In the genomic region with DNA sequence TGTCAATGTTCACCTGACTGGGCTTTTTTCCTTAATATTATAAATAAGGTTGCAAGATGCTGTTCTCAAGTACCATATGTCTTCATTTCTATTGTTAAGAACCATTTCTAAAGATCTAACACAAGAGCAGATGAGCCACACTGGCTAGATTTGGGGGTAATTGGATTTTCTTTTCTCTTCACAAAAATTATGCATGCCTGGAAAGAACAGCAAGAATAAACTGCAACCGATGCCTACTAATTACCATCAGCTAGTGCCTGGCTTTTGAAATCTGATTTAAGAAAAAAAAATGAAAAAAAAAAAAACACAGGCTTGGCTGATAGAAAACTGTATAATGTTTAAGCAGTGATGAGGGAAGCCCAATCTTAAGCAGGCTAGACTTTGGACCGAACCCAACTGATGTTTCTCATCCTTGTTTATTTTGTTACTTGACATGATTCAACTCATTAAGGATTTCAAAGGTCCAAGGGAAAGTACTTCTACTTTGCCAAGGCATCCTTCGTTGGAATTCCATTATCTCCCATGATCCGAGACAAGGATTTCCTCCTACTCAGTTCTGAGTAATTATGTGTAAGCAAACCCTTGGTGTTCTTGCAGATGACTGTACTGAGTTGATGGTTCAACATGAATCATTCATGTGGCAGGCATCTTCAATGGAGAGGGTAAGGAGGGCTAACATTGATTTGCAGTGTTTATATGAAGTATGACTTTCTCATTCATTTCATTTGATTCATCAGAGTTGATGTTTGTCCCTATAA, we compare ENCODE assay signal across 12 cellular contexts.
DNase-seq lines count a peak whose midpoint lies in the region; TF ChIP-seq lines count a peak whose summit lies in the region.
"Had no signal": no experiment of that assay in that cellular context is flagged by ENCODE, and none has a peak within 500 bp of the region (broad histone marks: within the 10 kb centered on the region; RNA-seq: fewer than 3 reads in every experiment).

No MANE protein-coding gene starts in this region.

- H3K4me3 ChIP-seq in astrocyte of the spinal cord (ENCODE audit: low read depth, low read length), result no peak overlapping the region
- H3K4me3 ChIP-seq: ascending aorta, BLaER1 had no signal

- peaks cover 67% of the 10 kb centered on the region for H3K4me1 Mint-ChIP-seq in HFFc6 (ENCODE audit: low read depth)

- peak; percentile 96 for DNase-seq in A172 (ENCODE audit: low spot score)
- DNase-seq in HFFc6, result peak; percentile 100
- peak; percentile 95 for DNase-seq in astrocyte of the spinal cord (ENCODE audit: low read depth, low spot score)
- DNase-seq in kidney glomerular epithelial cell (lab: John Stamatoyannopoulos, UW), result peak; percentile 98
- no peak for DNase-seq in NCI-H2029 treated with DMSO at 0.1 percent for 48 hours (lab: John Stamatoyannopoulos, UW)
- no peak for DNase-seq in NCI-H1105 (lab: John Stamatoyannopoulos, UW)
- no peak for DNase-seq in stimulated activated CD4-positive, alpha-beta T cell treated with anti-CD3 and anti-CD28 coated beads, Interleukin-4, amount 100 ng/mL, for 1 hour
- DNase-seq in NCI-H146 treated with DMSO at 0.1 percent for 48 hours (lab: John Stamatoyannopoulos, UW; ENCODE audit: unreplicated experiment), result no peak
- DNase-seq: activated CD4-positive, alpha-beta T cell treated with anti-CD3 and anti-CD28 coated beads, Interleukin-2, amount 50 U/mL, for 48 hours; stimulated activated CD4-positive, alpha-beta T cell treated with anti-CD3 and anti-CD28 coated beads, Interleukin-12 subunit alpha, Interleukin-12 subunit beta, amount 100 ng/mL, for 4 hours had no signal

- in situ Hi-C loops in astrocyte of the spinal cord (cut with HindIII; ENCODE audit: low sequenced_read_pairs), result no loop called here

- no peaks in the 10 kb centered on the region for H3K27me3 Mint-ChIP-seq in HFFc6 (ENCODE audit: insufficient read depth)

- peaks cover 5% of the 10 kb centered on the region; the same call in 1 of the 2 replicates for H3K36me3 Mint-ChIP-seq in HFFc6 (ENCODE audit: low read depth)

- peak overlapping the region; percentile 85 for H3K27ac Mint-ChIP-seq in HFFc6

- no peaks in the 10 kb centered on the region for H3K9me3 Mint-ChIP-seq in HFFc6

- TF ChIP-seq CTCF in HFFc6 (IDR thresholded peaks at IDR 0.05) (no peak), astrocyte of the spinal cord (IDR thresholded peaks at IDR 0.05; ENCODE audit: low read depth, low read length) (no peak)

- peak overlapping the region; percentile 81 for H3K4me3 Mint-ChIP-seq in HFFc6

Comparison
In these comparisons a context has a peak if more than half of its experiments do, and no peak if none do; other contexts are left out.
1. DNase-seq: peak in A172 (single experiment), HFFc6 (single experiment), astrocyte of the spinal cord (single experiment) and kidney glomerular epithelial cell (single experiment); none in NCI-H2029 treated with DMSO at 0.1 percent for 48 hours (single experiment), NCI-H1105 (single experiment), stimulated activated CD4-positive, alpha-beta T cell treated with anti-CD3 and anti-CD28 coated beads, Interleukin-4, amount 100 ng/mL, for 1 hour (single experiment) and NCI-H146 treated with DMSO at 0.1 percent for 48 hours (single experiment).